Comparison of ENCODE assay signal across 19 cellular contexts in the genomic region with DNA sequence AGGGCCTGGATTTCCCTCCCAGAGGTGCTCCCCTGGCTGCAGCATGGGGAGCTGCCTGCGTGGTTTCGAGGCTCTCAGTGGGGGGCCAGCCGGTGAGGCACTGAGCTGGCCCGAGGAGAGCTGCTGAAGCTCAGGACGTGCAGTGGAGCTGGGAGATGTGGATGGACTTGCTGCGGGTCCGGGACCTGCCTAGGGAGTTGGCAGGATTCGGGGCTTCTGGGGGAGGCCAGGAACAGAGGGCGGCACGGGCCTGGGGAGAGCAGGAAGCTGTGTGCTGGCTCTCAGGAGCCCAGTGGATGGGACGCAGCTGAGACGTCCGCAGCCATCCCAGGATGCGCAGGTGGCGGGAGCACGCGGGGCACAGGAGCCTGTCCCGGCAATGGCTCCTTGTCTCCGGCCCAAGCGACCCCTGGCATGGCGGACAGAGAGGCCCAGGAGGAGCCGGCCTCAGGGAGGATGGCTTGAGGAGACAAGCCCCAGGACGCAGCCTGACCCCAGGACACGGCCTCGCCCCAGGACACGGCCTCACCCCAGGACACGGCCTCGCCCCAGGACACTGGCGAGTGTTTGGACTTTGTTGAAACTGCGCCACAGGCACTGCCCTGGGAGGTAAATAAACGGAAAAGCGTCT.
A peak's percentile ranks its signal among the peaks of the same experiment; 100 is the strongest.
DNase-seq lines count a peak whose midpoint lies in the region; ATAC-seq and TF ChIP-seq lines count a peak whose summit lies in the region.
"Had no signal": no experiment of that assay in that cellular context is flagged by ENCODE, and none has a peak within 500 bp of the region (broad histone marks: within the 10 kb centered on the region; RNA-seq: fewer than 3 reads in every experiment).

No MANE protein-coding gene starts in this region.

- WGBS in mammary epithelial cell (ENCODE audit: low coverage, missing lambda C conversion rate), result 89% methylated on average over 30 of the region's 32 CpGs
- WGBS in endodermal cell (ENCODE audit: insufficient coverage in 1 of 2, insufficient read length in 1 of 2), 2 experiments, result 90 to 93% methylated on average over 16 to 32 of the region's 32 CpGs
- 84 to 93% methylated on average over 19 to 32 of the region's 32 CpGs for WGBS in testis, 2 donors

- no peak overlapping the region for H3K27ac ChIP-seq in breast epithelium
- no peak overlapping the region for H3K27ac ChIP-seq in mammary epithelial cell (ENCODE audit: insufficient read depth, low read depth, low read length)
- H3K27ac ChIP-seq in RWPE2 (ENCODE audit: poor library complexity, severe bottlenecking), result no peak overlapping the region
- H3K27ac ChIP-seq in endodermal cell (ENCODE audit: low read depth, low read length), result no peak overlapping the region
- H3K27ac ChIP-seq in testis, result no peak overlapping the region
- H3K27ac ChIP-seq: dorsolateral prefrontal cortex, GM23248, HL-60, skin epidermis, thyroid gland had no signal

- H3K4me2 ChIP-seq in mammary epithelial cell (ENCODE audit: insufficient read depth, low read depth, low read length), result no peak overlapping the region

- H3K4me3 Mint-ChIP-seq in endodermal cell, result no peak overlapping the region
- H3K4me3 Mint-ChIP-seq: activated CD8-positive, alpha-beta T cell treated with anti-CD3 and anti-CD28 coated beads for 36 hours; T-helper 1 cell treated with Interleukin-12 subunit alpha and Interleukin-12 subunit beta and Interleukin-4 antibody, amounts not matched to agents 30 μg/mL and 1 μg/mL, for 36 hours had no signal

- intact Hi-C loops in breast epithelium (cut with DNase I; ENCODE audit: low total_unique reads) (no loop called here), mammary epithelial cell (cut with micrococcal nuclease) (no loop called here), testis (cut with DNase I; ENCODE audit: low total_unique reads) (no loop called here)

- H3K9ac ChIP-seq in mammary epithelial cell (ENCODE audit: insufficient read depth, low read length) (no peak overlapping the region), endodermal cell (ENCODE audit: extremely low read depth, low read length, poor library complexity, severe bottlenecking) (no peak overlapping the region)
- H3K9ac ChIP-seq: GM23248 had no signal

- no peak overlapping the region for H2AFZ ChIP-seq in mammary epithelial cell (ENCODE audit: low read depth, low read length)
- H2AFZ ChIP-seq: GM23248 had no signal

- BruUV-seq in mammary epithelial cell (replicated peaks; lab: Mats Ljungman, UMichigan), result no TSS peak

- H3K27me3 Mint-ChIP-seq in endodermal cell (ENCODE audit: insufficient read depth), result no peaks in the 10 kb centered on the region
- H3K27me3 Mint-ChIP-seq: activated CD8-positive, alpha-beta T cell treated with anti-CD3 and anti-CD28 coated beads for 36 hours had no signal

- H3K36me3 ChIP-seq in breast epithelium, result no peaks in the 10 kb centered on the region
- no peaks in the 10 kb centered on the region for H3K36me3 ChIP-seq in mammary epithelial cell (ENCODE audit: insufficient read depth, low read length)
- no peaks in the 10 kb centered on the region for H3K36me3 ChIP-seq in RWPE2 (ENCODE audit: low read depth)
- H3K36me3 ChIP-seq in endodermal cell (ENCODE audit: control insufficient read depth, insufficient read depth, low read length), result no peaks in the 10 kb centered on the region
- H3K36me3 ChIP-seq in testis (ENCODE audit: low read depth, missing control alignments), result no peaks in the 10 kb centered on the region
- H3K36me3 ChIP-seq: thyroid gland had no signal

- no peak overlapping the region for H3K27ac Mint-ChIP-seq in endodermal cell
- H3K27ac Mint-ChIP-seq: activated CD8-positive, alpha-beta T cell treated with anti-CD3 and anti-CD28 coated beads for 36 hours; T-helper 1 cell treated with Interleukin-12 subunit alpha and Interleukin-12 subunit beta and Interleukin-4 antibody, amounts not matched to agents 30 μg/mL and 1 μg/mL, for 36 hours had no signal

- H3K4me3 ChIP-seq in breast epithelium, result no peak overlapping the region
- H3K4me3 ChIP-seq in mammary epithelial cell (replicated peaks in 1 of 3; ENCODE audit: insufficient read depth in 1 of 3, low read depth in 2 of 3, low read length in 3 of 3), result no peak overlapping the region
- H3K4me3 ChIP-seq in RWPE2 (ENCODE audit: severe bottlenecking), result no peak overlapping the region
- H3K4me3 ChIP-seq in endodermal cell (ENCODE audit: low read length), result no peak overlapping the region
- no peak overlapping the region for H3K4me3 ChIP-seq in testis
- H3K4me3 ChIP-seq: dorsolateral prefrontal cortex, GM23248, skin epidermis, thyroid gland had no signal

- DNase-seq in breast epithelium (ENCODE audit: low spot score in 2 of 2), result peak; percentile 11 to 31
- DNase-seq in mammary epithelial cell, result no peak
- peak; percentile 47 for DNase-seq in RWPE2 (ENCODE audit: low spot score)
- peak; percentile 55 for DNase-seq in endodermal cell
- peak; percentile 5 for DNase-seq in testis
- DNase-seq in DMS 273 (lab: John Stamatoyannopoulos, UW; ENCODE audit: unreplicated experiment), result no peak
- no peak for DNase-seq in NCI-H1092 (lab: John Stamatoyannopoulos, UW)
- DNase-seq: activated CD8-positive, alpha-beta T cell treated with anti-CD3 and anti-CD28 coated beads for 36 hours; amniotic stem cell; DMS 273 treated with DMSO at 0.1 percent for 48 hours; GM23248; Kasumi-1; NCI-H524; thyroid gland had no signal

- ATAC-seq in RWPE2 (ENCODE audit: low read depth), result no peak
- no peak for ATAC-seq in HG02970 (IDR thresholded peaks at IDR 0.05; ENCODE audit: low FRiP score, unreplicated experiment)
- ATAC-seq: activated CD8-positive, alpha-beta T cell treated with anti-CD3 and anti-CD28 coated beads for 36 hours had no signal

- TF ChIP-seq POLR2A in breast epithelium (IDR thresholded peaks at IDR 0.05) (no peak), testis (IDR thresholded peaks at IDR 0.05) (no peak)

- no peak for TF ChIP-seq CTCF in breast epithelium (IDR thresholded peaks at IDR 0.05)
- no peak for TF ChIP-seq CTCF in mammary epithelial cell (conservative IDR thresholded peaks at IDR 0.05 in 1 of 2, IDR thresholded peaks at IDR 0.05 in 1 of 2; ENCODE audit: extremely low read depth in 1 of 2, insufficient read depth in 1 of 2, low read depth in 1 of 2, low read length in 2 of 2)
- TF ChIP-seq CTCF in RWPE2 (IDR thresholded peaks at IDR 0.05; ENCODE audit: poor library complexity, severe bottlenecking), result no peak
- peak; percentile 30 for TF ChIP-seq CTCF in endodermal cell (conservative IDR thresholded peaks at IDR 0.05)
- TF ChIP-seq CTCF in testis (IDR thresholded peaks at IDR 0.05), result no peak

- peaks cover 14% of the 10 kb centered on the region for H3K4me1 Mint-ChIP-seq in endodermal cell

- no peaks in the 10 kb centered on the region for H4K20me1 ChIP-seq in mammary epithelial cell (ENCODE audit: insufficient read depth, low read length)

- CTCF ChIA-PET in mammary epithelial cell (lab: Charles Lee; ENCODE audit: low non-redundant PET), result no interaction called here

- peaks cover 15% of the 10 kb centered on the region for H3K36me3 Mint-ChIP-seq in endodermal cell (ENCODE audit: low read depth)

- no peaks in the 10 kb centered on the region for H3K27me3 ChIP-seq in breast epithelium
- H3K27me3 ChIP-seq in mammary epithelial cell (ENCODE audit: insufficient read depth, low read length), result no peaks in the 10 kb centered on the region
- H3K27me3 ChIP-seq in RWPE2 (ENCODE audit: insufficient read depth, poor library complexity, severe bottlenecking), result no peaks in the 10 kb centered on the region
- no peaks in the 10 kb centered on the region for H3K27me3 ChIP-seq in endodermal cell (ENCODE audit: control insufficient read depth, insufficient read depth, low read length, poor library complexity, severe bottlenecking)
- no peaks in the 10 kb centered on the region for H3K27me3 ChIP-seq in testis
- H3K27me3 ChIP-seq: thyroid gland had no signal

- in situ Hi-C loops in mammary epithelial cell (cut with MboI; ENCODE audit: low sequenced_read_pairs in 2 of 2), result no loop called here

- no peaks in the 10 kb centered on the region for H3K79me2 ChIP-seq in mammary epithelial cell (ENCODE audit: insufficient read depth, low read length)

- H3K4me1 ChIP-seq in breast epithelium (peaks cover 0 to 6% of the 10 kb centered on the region in 2 donors), mammary epithelial cell (ENCODE audit: insufficient read depth, low read length) (no peaks in the 10 kb centered on the region), RWPE2 (ENCODE audit: insufficient read depth, poor library complexity, severe bottlenecking) (no peaks in the 10 kb centered on the region), endodermal cell (ENCODE audit: control insufficient read depth, insufficient read depth, low read length) (peaks cover 12% of the 10 kb centered on the region), testis (peaks cover 14% of the 10 kb centered on the region)

- dilution Hi-C loops in mammary epithelial cell (cut with HindIII; ENCODE audit: low sequenced_read_pairs), result no loop called here

- H3K9me3 ChIP-seq in breast epithelium (no peaks in the 10 kb centered on the region), mammary epithelial cell (replicated peaks; ENCODE audit: insufficient read depth, low read length) (peaks cover 22% of the 10 kb centered on the region), RWPE2 (ENCODE audit: severe bottlenecking) (no peaks in the 10 kb centered on the region), endodermal cell (ENCODE audit: control insufficient read depth, low read length) (no peaks in the 10 kb centered on the region), testis (no peaks in the 10 kb centered on the region)
- H3K9me3 ChIP-seq: thyroid gland had no signal

- no peaks in the 10 kb centered on the region for H3K9me3 Mint-ChIP-seq in endodermal cell
- H3K9me3 Mint-ChIP-seq: activated CD8-positive, alpha-beta T cell treated with anti-CD3 and anti-CD28 coated beads for 36 hours; T-helper 1 cell treated with Interleukin-12 subunit alpha and Interleukin-12 subunit beta and Interleukin-4 antibody, amounts not matched to agents 30 μg/mL and 1 μg/mL, for 36 hours had no signal

Comparison
In these comparisons a context has a peak if more than half of its experiments do, and no peak if none do; other contexts are left out.
1. DNase-seq: peak in breast epithelium (2 of 2), RWPE2 (single experiment), endodermal cell (single experiment) and testis (single experiment); none in mammary epithelial cell (single experiment), DMS 273 (single experiment) and NCI-H1092 (single experiment).